In the genomic region with DNA sequence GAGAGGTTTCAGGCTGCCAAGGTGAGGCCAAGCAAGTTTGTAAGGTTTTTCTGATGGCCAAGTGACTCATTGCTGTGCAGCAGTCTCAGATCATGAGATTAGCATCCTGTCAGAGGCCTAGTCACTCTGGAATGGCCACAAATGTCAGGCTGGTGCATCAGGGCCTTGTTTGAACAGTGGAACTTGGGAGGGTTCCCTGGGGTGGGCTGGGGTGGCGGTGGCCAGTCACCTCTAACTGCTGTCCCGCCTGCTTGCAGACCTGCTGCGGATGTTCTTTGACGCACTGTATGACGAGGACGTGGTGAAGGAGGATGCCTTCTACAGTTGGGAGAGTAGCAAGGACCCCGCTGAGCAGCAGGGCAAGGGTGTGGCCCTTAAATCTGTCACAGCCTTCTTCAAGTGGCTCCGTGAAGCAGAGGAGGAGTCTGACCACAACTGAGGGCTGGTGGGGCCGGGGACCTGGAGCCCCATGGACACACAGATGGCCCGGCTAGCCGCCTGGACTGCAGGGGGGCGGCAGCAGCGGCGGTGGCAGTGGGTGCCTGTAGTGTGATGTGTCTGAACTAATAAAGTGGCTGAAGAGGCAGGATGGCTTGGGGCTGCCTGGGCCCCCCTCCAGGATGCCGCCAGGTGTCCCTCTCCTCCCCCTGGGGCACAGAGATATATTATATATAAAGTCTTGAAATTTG, we compare ENCODE assay signal across 7 cellular contexts. TPM values are rescaled to one million over a fixed set of nuclear protein-coding genes. Genes with fewer than 3 reads are reported as not detected.
DNase-seq lines count a peak whose midpoint lies in the region; TF ChIP-seq lines count a peak whose summit lies in the region.

No MANE protein-coding gene starts in this region.

- H3K27ac ChIP-seq in epithelial cell of prostate (peak overlapping the region; percentile 97), prostate gland (peak overlapping the region; percentile 94 to 97)

- no peak for TF ChIP-seq POLR2A in prostate gland (IDR thresholded peaks at IDR 0.05)

- intact Hi-C loops in prostate gland (cut with DNase I), result no loop called here

- peaks cover 14% of the 10 kb centered on the region for H3K4me1 ChIP-seq in prostate gland (replicated peaks)

- H3K27me3 ChIP-seq in prostate gland (replicated peaks; ENCODE audit: insufficient read depth), result no peaks in the 10 kb centered on the region

- no peaks in the 10 kb centered on the region for H3K9me3 ChIP-seq in prostate gland

- no peak overlapping the region for H3K4me3 ChIP-seq in prostate gland

- peaks cover 10 to 28% of the 10 kb centered on the region in 2 donors for H3K36me3 ChIP-seq in prostate gland

- TF ChIP-seq EP300 in Ishikawa (IDR thresholded peaks at IDR 0.05; ENCODE audit: borderline replicate concordance), result 0 out of 2 replicates have a peak, but pooled peaks have one; percentile 4

- no peak for TF ChIP-seq RAD21 in Ishikawa (IDR thresholded peaks at IDR 0.05; ENCODE audit: low read depth)

- whole genome bisulfite sequencing in prostate gland, result 74% methylated on average over 15 of the region's 15 CpGs

- peak; percentile 32 for DNase-seq in activated CD4-positive, alpha-beta T cell treated with anti-CD3 and anti-CD28 coated beads, Interleukin-2, amount 50 U/mL, for 1 hour
- DNase-seq in epithelial cell of prostate (ENCODE audit: low read depth, low spot score) (peak; percentile 72), prostate gland (ENCODE audit: low spot score) (no peak), germinal center (ENCODE audit: low spot score) (no peak), NCI-H128 (lab: John Stamatoyannopoulos, UW; ENCODE audit: unreplicated experiment) (no peak), UCSD-AML1 (lab: John Stamatoyannopoulos, UW; ENCODE audit: unreplicated experiment) (no peak)

- no peak for TF ChIP-seq CTCF in prostate gland (IDR thresholded peaks at IDR 0.05)

TF ChIP-seq in Ishikawa, 13 proteins besides CTCF, POLR2A, EP300 and RAD21:
- TF ChIP-seq, protein P1, sequence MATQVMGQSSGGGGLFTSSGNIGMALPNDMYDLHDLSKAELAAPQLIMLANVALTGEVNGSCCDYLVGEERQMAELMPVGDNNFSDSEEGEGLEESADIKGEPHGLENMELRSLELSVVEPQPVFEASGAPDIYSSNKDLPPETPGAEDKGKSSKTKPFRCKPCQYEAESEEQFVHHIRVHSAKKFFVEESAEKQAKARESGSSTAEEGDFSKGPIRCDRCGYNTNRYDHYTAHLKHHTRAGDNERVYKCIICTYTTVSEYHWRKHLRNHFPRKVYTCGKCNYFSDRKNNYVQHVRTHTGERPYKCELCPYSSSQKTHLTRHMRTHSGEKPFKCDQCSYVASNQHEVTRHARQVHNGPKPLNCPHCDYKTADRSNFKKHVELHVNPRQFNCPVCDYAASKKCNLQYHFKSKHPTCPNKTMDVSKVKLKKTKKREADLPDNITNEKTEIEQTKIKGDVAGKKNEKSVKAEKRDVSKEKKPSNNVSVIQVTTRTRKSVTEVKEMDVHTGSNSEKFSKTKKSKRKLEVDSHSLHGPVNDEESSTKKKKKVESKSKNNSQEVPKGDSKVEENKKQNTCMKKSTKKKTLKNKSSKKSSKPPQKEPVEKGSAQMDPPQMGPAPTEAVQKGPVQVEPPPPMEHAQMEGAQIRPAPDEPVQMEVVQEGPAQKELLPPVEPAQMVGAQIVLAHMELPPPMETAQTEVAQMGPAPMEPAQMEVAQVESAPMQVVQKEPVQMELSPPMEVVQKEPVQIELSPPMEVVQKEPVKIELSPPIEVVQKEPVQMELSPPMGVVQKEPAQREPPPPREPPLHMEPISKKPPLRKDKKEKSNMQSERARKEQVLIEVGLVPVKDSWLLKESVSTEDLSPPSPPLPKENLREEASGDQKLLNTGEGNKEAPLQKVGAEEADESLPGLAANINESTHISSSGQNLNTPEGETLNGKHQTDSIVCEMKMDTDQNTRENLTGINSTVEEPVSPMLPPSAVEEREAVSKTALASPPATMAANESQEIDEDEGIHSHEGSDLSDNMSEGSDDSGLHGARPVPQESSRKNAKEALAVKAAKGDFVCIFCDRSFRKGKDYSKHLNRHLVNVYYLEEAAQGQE (IDR thresholded peaks at IDR 0.05; ENCODE audit: low read depth), result no peak
- TF ChIP-seq NFIC (IDR thresholded peaks at IDR 0.05), result no peak
- TF ChIP-seq, protein P2, sequence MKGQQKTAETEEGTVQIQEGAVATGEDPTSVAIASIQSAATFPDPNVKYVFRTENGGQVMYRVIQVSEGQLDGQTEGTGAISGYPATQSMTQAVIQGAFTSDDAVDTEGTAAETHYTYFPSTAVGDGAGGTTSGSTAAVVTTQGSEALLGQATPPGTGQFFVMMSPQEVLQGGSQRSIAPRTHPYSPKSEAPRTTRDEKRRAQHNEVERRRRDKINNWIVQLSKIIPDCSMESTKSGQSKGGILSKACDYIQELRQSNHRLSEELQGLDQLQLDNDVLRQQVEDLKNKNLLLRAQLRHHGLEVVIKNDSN (IDR thresholded peaks at IDR 0.05), result no peak
- TF ChIP-seq EGR1 (IDR thresholded peaks at IDR 0.05), result no peak
- TF ChIP-seq TAF1 (IDR thresholded peaks at IDR 0.05; ENCODE audit: low read depth), result no peak
- TF ChIP-seq FOXM1 (IDR thresholded peaks at IDR 0.05; ENCODE audit: borderline replicate concordance, low read depth), result no peak
- no peak for TF ChIP-seq TCF12 (IDR thresholded peaks at IDR 0.05; ENCODE audit: low read depth)
- TF ChIP-seq, protein P3, sequence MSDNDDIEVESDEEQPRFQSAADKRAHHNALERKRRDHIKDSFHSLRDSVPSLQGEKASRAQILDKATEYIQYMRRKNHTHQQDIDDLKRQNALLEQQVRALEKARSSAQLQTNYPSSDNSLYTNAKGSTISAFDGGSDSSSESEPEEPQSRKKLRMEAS (IDR thresholded peaks at IDR 0.05), result no peak
- TF ChIP-seq CREB1 (IDR thresholded peaks at IDR 0.05; ENCODE audit: low read depth), result no peak
- TF ChIP-seq YY1 (IDR thresholded peaks at IDR 0.05; ENCODE audit: low read depth), result no peak
- no peak for TF ChIP-seq TEAD4 (IDR thresholded peaks at IDR 0.05)
- TF ChIP-seq CEBPB (IDR thresholded peaks at IDR 0.05), result no peak
- no peak for TF ChIP-seq ZBTB7A (IDR thresholded peaks at IDR 0.05; ENCODE audit: low read depth)

RNA-seq across cellular contexts. Expression of a gene that starts 2.8 kb away (rescaled TPM):
- total RNA-seq in prostate gland, result 10 to 100 TPM; 22.0 to 71.0 TPM

RNA-seq across cellular contexts. Expression of a gene that starts 20.2 kb away (rescaled TPM):
- 100 to 1,000 TPM; 331 to 370 TPM for total RNA-seq in prostate gland

RNA-seq across cellular contexts. Expression of a gene that starts 26.8 kb away (rescaled TPM):
- total RNA-seq in prostate gland, result 10 to 100 TPM in 1 of 2 donors, 1 to 10 TPM in 1; 4.9 to 47.5 TPM

RNA-seq across cellular contexts. Expression of a gene that starts 26.9 kb away (rescaled TPM):
- 10 to 100 TPM; 62.7 to 89.2 TPM for total RNA-seq in prostate gland

RNA-seq across cellular contexts. Expression of a gene that starts 35.6 kb away (rescaled TPM):
- total RNA-seq in prostate gland, result 100 to 1,000 TPM; 230 to 272 TPM

Comparison
In these comparisons a context has a peak if more than half of its experiments do, and no peak if none do; other contexts are left out.
1. DNase-seq: peak in activated CD4-positive, alpha-beta T cell treated with anti-CD3 and anti-CD28 coated beads, Interleukin-2, amount 50 U/mL, for 1 hour (single experiment) and epithelial cell of prostate (single experiment); none in prostate gland (single experiment), germinal center (single experiment), NCI-H128 (single experiment) and UCSD-AML1 (single experiment).